In genomic region chr13:108156749-108157148, GRCh38 we compare ENCODE assay signal across 1 cellular context.
TF ChIP-seq lines count a peak whose summit lies in the region.

No MANE protein-coding gene starts in this region.

TF ChIP-seq in HepG2, 621 proteins besides CTCF, POLR2A, EP300 and RAD21 (continued from another document):
- TF ChIP-seq ZNF646 (CRISPR knock-in tag; IDR thresholded peaks at IDR 0.05) (peak; percentile 32; the same call in 1 of the 2 replicates), ZBTB14 (CRISPR knock-in tag; IDR thresholded peaks at IDR 0.05) (no peak), ZNF367 (CRISPR knock-in tag; IDR thresholded peaks at IDR 0.05; ENCODE audit: borderline replicate concordance) (no peak)
